20 cellular contexts compared by ENCODE assay signal in the genomic region with DNA sequence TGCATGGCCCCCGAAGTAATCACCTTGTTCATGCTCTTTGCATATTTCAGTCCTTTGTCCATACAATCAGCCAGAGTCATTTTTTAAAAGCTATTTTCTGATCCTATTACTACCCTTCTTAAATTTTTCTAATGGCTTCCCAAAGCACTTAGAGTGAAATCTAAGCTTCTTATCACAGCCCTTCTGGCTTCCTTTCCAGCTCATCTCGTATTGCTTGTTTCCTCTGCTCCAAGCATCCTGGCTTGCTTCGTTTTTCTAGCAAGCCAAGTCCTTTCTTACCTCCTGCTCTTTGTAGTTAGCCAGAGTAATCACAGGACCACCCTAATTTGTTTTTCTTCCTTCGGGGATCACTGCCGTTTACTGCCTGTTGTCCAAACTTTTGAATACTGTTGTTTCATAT.
DNase-seq lines count a peak whose midpoint lies in the region; TF ChIP-seq lines count a peak whose summit lies in the region.
"Had no signal": no experiment of that assay in that cellular context is flagged by ENCODE, and none has a peak within 500 bp of the region (broad histone marks: within the 10 kb centered on the region; RNA-seq: fewer than 3 reads in every experiment).

No MANE protein-coding gene starts in this region.

- no peaks in the 10 kb centered on the region for H3K27me3 Mint-ChIP-seq in endothelial cell (ENCODE audit: unreplicated experiment)
- H3K27me3 Mint-ChIP-seq in activated CD4-positive, alpha-beta T cell treated with anti-CD3 and anti-CD28 coated beads, Interleukin-2, amount 10 ng/mL, durations not matched to agents 24 days and 14 days = no peaks in the 10 kb centered on the region

- no peaks in the 10 kb centered on the region for H3K36me3 Mint-ChIP-seq in endothelial cell (ENCODE audit: low read depth, unreplicated experiment)
- H3K36me3 Mint-ChIP-seq in activated CD4-positive, alpha-beta T cell treated with anti-CD3 and anti-CD28 coated beads, Interleukin-2, amount 10 ng/mL, durations not matched to agents 24 days and 14 days (ENCODE audit: low read depth) = no peaks in the 10 kb centered on the region
- H3K36me3 Mint-ChIP-seq: CD14-positive monocyte; CD8-positive, alpha-beta memory T cell had no signal

- no peak overlapping the region for H3K4me2 ChIP-seq in GM23248 (ENCODE audit: unreplicated experiment)
- H3K4me2 ChIP-seq: A549; BLaER1 treated with 17β-estradiol and CSF1 and Interleukin-3, amounts not matched to agents 10 nM and 100 nM; GM23338 had no signal

- intact Hi-C loops in activated CD4-positive, alpha-beta T cell treated with anti-CD3 and anti-CD28 coated beads, Interleukin-2, amount 10 ng/mL, durations not matched to agents 24 days and 14 days (cut with micrococcal nuclease) = no loop called here

- H3K9me3 ChIP-seq in GM23248 (ENCODE audit: low read depth) = no peaks in the 10 kb centered on the region
- H3K9me3 ChIP-seq: A549, BE2C had no signal

- no peak overlapping the region for H3K4me3 ChIP-seq in GM23248
- H3K4me3 ChIP-seq: A549; BLaER1 treated with 17β-estradiol and CSF1 and Interleukin-3, amounts not matched to agents 10 nM and 100 nM; GM23338 had no signal

- 13 to 18% methylated on average over 5 of the region's 5 CpGs for WGBS in GM23248 (ENCODE audit: low coverage in 1 of 2, low lambda C conversion rate in 2 of 2, missing lambda C conversion rate in 2 of 2), 2 experiments

- no peaks in the 10 kb centered on the region for H3K27me3 ChIP-seq in GM23248 (replicated peaks; ENCODE audit: insufficient read depth)
- H3K27me3 ChIP-seq: BE2C; BLaER1 treated with 17β-estradiol and CSF1 and Interleukin-3, amounts not matched to agents 10 nM and 100 nM had no signal

- H3K4me3 Mint-ChIP-seq in endothelial cell (ENCODE audit: unreplicated experiment) = no peak overlapping the region
- H3K4me3 Mint-ChIP-seq in activated CD4-positive, alpha-beta T cell treated with anti-CD3 and anti-CD28 coated beads, Interleukin-2, amount 10 ng/mL, durations not matched to agents 24 days and 14 days = no peak overlapping the region
- H3K4me3 Mint-ChIP-seq: CD14-positive monocyte; CD4-positive, alpha-beta T cell; CD8-positive, alpha-beta memory T cell; GM23338; H9 had no signal

- no peaks in the 10 kb centered on the region for H3F3A ChIP-seq in GM23248 (ENCODE audit: insufficient read depth)

- H3K27ac Mint-ChIP-seq in endothelial cell (ENCODE audit: unreplicated experiment) = peak overlapping the region; percentile 74
- no peak overlapping the region for H3K27ac Mint-ChIP-seq in activated CD4-positive, alpha-beta T cell treated with anti-CD3 and anti-CD28 coated beads, Interleukin-2, amount 10 ng/mL, durations not matched to agents 24 days and 14 days
- H3K27ac Mint-ChIP-seq: CD14-positive monocyte; CD4-positive, alpha-beta T cell; CD8-positive, alpha-beta memory T cell; GM23338; H9 had no signal

- no peaks in the 10 kb centered on the region for H3K9me3 Mint-ChIP-seq in endothelial cell (ENCODE audit: unreplicated experiment)
- H3K9me3 Mint-ChIP-seq in activated CD4-positive, alpha-beta T cell treated with anti-CD3 and anti-CD28 coated beads, Interleukin-2, amount 10 ng/mL, durations not matched to agents 24 days and 14 days = no peaks in the 10 kb centered on the region

- H2AFZ ChIP-seq in GM23248 = no peak overlapping the region
- H2AFZ ChIP-seq: GM23338 had no signal

- no peaks in the 10 kb centered on the region for H4K20me1 ChIP-seq in GM23248 (ENCODE audit: insufficient read depth)
- H4K20me1 ChIP-seq: BLaER1 treated with 17β-estradiol and CSF1 and Interleukin-3, amounts not matched to agents 10 nM and 100 nM had no signal

- no peak overlapping the region for H3K9ac ChIP-seq in GM23248
- H3K9ac ChIP-seq: BLaER1 treated with 17β-estradiol and CSF1 and Interleukin-3, amounts not matched to agents 10 nM and 100 nM had no signal

- DNase-seq in NCI-H2171 treated with DMSO at 0.1 percent for 48 hours (lab: John Stamatoyannopoulos, UW) (peak; percentile 19), NCI-H2171 (lab: John Stamatoyannopoulos, UW) (no peak), D341Med (ENCODE audit: low spot score) (peak; percentile 53), NCI-H82 (lab: John Stamatoyannopoulos, UW) (peak; percentile 93), endothelial cell (ENCODE audit: low spot score) (no peak), GM23248 (no peak)
- no peak for DNase-seq in activated CD4-positive, alpha-beta T cell treated with anti-CD3 and anti-CD28 coated beads, Interleukin-2, amount 10 ng/mL, durations not matched to agents 24 days and 14 days
- DNase-seq: 8988T; ACHN; AML-193; BE2C; CD4-positive, alpha-beta T cell; CD8-positive, alpha-beta memory T cell; DMS153; DND-41; H9 had no signal

- no peak for TF ChIP-seq CTCF in endothelial cell (IDR thresholded peaks at IDR 0.05; ENCODE audit: unreplicated experiment)

- H3K27ac ChIP-seq in GM23248 = no peak overlapping the region
- H3K27ac ChIP-seq: A549; BLaER1 treated with 17β-estradiol and CSF1 and Interleukin-3, amounts not matched to agents 10 nM and 100 nM had no signal

- no peaks in the 10 kb centered on the region for H3K9me2 ChIP-seq in GM23248 (ENCODE audit: insufficient read depth)

- peaks cover 40% of the 10 kb centered on the region for H3K4me1 Mint-ChIP-seq in endothelial cell (ENCODE audit: unreplicated experiment)
- H3K4me1 Mint-ChIP-seq in activated CD4-positive, alpha-beta T cell treated with anti-CD3 and anti-CD28 coated beads, Interleukin-2, amount 10 ng/mL, durations not matched to agents 24 days and 14 days = no peaks in the 10 kb centered on the region
- H3K4me1 Mint-ChIP-seq: CD14-positive monocyte; CD8-positive, alpha-beta memory T cell; GM23338; H9 had no signal

- no peaks in the 10 kb centered on the region for H3K79me2 ChIP-seq in GM23248 (ENCODE audit: insufficient read depth)

- in situ Hi-C loops in GM23248 (cut with MboI) = no loop called here

- no peaks in the 10 kb centered on the region for H3K36me3 ChIP-seq in GM23248 (ENCODE audit: low read depth)
- H3K36me3 ChIP-seq: BE2C; BLaER1 treated with 17β-estradiol and CSF1 and Interleukin-3, amounts not matched to agents 10 nM and 100 nM had no signal

- H3K4me1 ChIP-seq in GM23248 (ENCODE audit: insufficient read depth) = no peaks in the 10 kb centered on the region
- H3K4me1 ChIP-seq: A549; BE2C; BLaER1 treated with 17β-estradiol and CSF1 and Interleukin-3, amounts not matched to agents 10 nM and 100 nM had no signal

Comparison
In these comparisons a context has a peak if more than half of its experiments do, and no peak if none do; other contexts are left out.
1. DNase-seq: peak in NCI-H2171 treated with DMSO at 0.1 percent for 48 hours (single experiment), D341Med (single experiment) and NCI-H82 (single experiment); none in NCI-H2171 (single experiment), endothelial cell (single experiment), GM23248 (single experiment) and activated CD4-positive, alpha-beta T cell treated with anti-CD3 and anti-CD28 coated beads, Interleukin-2, amount 10 ng/mL, durations not matched to agents 24 days and 14 days (single experiment).